21 cellular contexts compared by ENCODE assay signal in genomic region chr6:73742433-73742832, GRCh38.
"Had no signal": no experiment of that assay in that cellular context is flagged by ENCODE, and none has a peak within 500 bp of the region (broad histone marks: within the 10 kb centered on the region; RNA-seq: fewer than 3 reads in every experiment).

No MANE protein-coding gene starts in this region.

- H3K27ac ChIP-seq: dorsolateral prefrontal cortex, neutrophil, pancreas, right lobe of liver, suprapubic skin, upper lobe of right lung had no signal

- H3K36me3 ChIP-seq: neutrophil, pancreas, right lobe of liver, transverse colon, upper lobe of right lung, uterus had no signal

- DNase-seq: dorsolateral prefrontal cortex; effector CD4-positive, alpha-beta T cell; hypothalamus; immature natural killer cell; mucosa of descending colon; naive B cell; pancreas; right lobe of liver; stimulated activated CD4-positive, alpha-beta T cell treated with anti-CD3 and anti-CD28 coated beads, Interleukin-12 subunit alpha, Interleukin-12 subunit beta, amount 100 ng/mL, for 4 hours; stimulated activated CD4-positive, alpha-beta T cell treated with anti-CD3 and anti-CD28 coated beads, Interleukin-1b, Interleukin-23, amount 100 ng/mL, for 48 hours; stimulated activated CD4-positive, alpha-beta T cell treated with anti-CD3 and anti-CD28 coated beads, Interleukin-4, amount 100 ng/mL, for 1 hour; stimulated activated CD8-positive, alpha-beta memory T cell treated with anti-CD3 and anti-CD28 coated beads, Interleukin-4, amount 100 ng/mL, for 48 hours; stimulated activated naive CD4-positive, alpha-beta T cell; stimulated activated naive CD8-positive, alpha-beta T cell treated with anti-CD3 and anti-CD28 coated beads, Interleukin-15, amount 100 ng/mL, for 72 hours; transverse colon; upper lobe of right lung; uterus had no signal

- H3K4me1 ChIP-seq: pancreas, right lobe of liver, suprapubic skin, upper lobe of right lung had no signal

- H3K27me3 ChIP-seq: dorsolateral prefrontal cortex, neutrophil, pancreas, right lobe of liver, suprapubic skin, transverse colon, upper lobe of right lung, uterus had no signal

- H3K4me3 ChIP-seq: dorsolateral prefrontal cortex, lung, mucosa of descending colon, pancreas, right lobe of liver, smooth muscle cell, suprapubic skin, transverse colon, upper lobe of right lung, uterus had no signal
